12 cellular contexts compared by ENCODE assay signal in the genomic region with DNA sequence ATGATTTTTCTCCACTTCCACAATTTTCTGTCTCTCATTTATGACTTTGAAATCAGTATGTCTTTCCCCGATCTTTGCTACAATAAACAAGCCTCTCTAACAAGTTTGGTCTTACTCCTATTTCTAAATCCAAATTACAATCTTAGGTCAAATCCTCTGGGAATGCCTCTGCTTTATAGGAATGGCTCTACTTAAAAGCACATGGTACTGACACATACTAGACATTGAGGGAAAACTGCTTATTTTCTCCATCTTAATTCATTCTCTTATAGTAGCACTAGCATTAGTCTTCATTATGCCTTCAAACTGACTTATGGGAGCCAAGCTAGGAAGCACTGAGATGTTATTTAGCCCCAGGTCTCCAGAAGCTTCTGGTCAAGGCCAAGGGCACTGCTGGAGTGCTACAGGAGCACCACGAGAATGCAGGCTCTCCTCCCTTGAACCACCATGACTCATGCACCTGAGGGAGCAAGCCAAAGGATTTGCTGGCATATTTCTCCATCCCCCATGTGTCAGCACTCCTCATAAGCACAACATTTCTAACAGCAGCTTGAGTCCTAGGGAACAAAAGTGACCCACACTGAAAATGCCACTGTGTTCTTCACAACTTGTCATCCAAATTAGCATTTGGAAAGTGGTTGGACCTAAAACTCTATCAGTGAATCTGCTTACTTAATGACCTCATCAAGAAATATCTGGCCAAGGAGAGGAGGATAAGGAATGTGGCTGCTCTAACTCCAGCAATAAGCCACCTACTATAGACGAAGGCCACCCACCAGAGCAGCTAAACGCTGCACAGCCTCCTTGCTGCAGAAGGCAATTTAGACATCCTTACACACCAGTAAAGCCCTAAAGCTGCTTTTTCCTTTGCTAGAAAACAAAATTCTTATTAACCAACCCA.
DNase-seq lines count a peak whose midpoint lies in the region; ATAC-seq and TF ChIP-seq lines count a peak whose summit lies in the region.
"Had no signal": no experiment of that assay in that cellular context is flagged by ENCODE, and none has a peak within 500 bp of the region (broad histone marks: within the 10 kb centered on the region; RNA-seq: fewer than 3 reads in every experiment).

No MANE protein-coding gene starts in this region.

- TF ChIP-seq CTCF in gastroesophageal sphincter (IDR thresholded peaks at IDR 0.05) = no peak

- WGBS in gastroesophageal sphincter (ENCODE audit: low coverage in 1 of 2), 2 donors = 47 to 51% methylated on average over 3 of the region's 4 CpGs

- no peaks in the 10 kb centered on the region for H3K9me3 ChIP-seq in gastroesophageal sphincter
- H3K9me3 ChIP-seq: Caco-2, SJSA1 had no signal

- TF ChIP-seq POLR2A in gastroesophageal sphincter (IDR thresholded peaks at IDR 0.05) = no peak

- DNase-seq in GM04503 (ENCODE audit: low read depth) (peak; percentile 66), RPMI7951 (ENCODE audit: low read depth) (peak; percentile 4), fibroblast of gingiva (ENCODE audit: low read depth) (peak; percentile 51), pons (ENCODE audit: low spot score) (peak; percentile 24), iPS-NIHi11 (ENCODE audit: low spot score) (no peak)
- no peak for DNase-seq in stimulated activated CD4-positive, alpha-beta T cell treated with anti-CD3 and anti-CD28 coated beads, Interleukin-4, amount 100 ng/mL, for 24 hours
- DNase-seq: Caco-2; effector memory CD8-positive, alpha-beta T cell; stimulated activated CD4-positive, alpha-beta T cell treated with anti-CD3 and anti-CD28 coated beads, Interleukin-4, amount 100 ng/mL, for 4 hours had no signal

- H3K27ac ChIP-seq in gastroesophageal sphincter = no peak overlapping the region
- H3K27ac ChIP-seq: SJSA1 had no signal

- no peaks in the 10 kb centered on the region for H3K36me3 ChIP-seq in gastroesophageal sphincter
- H3K36me3 ChIP-seq: SJSA1 had no signal

- H3K27me3 ChIP-seq in gastroesophageal sphincter = no peaks in the 10 kb centered on the region
- H3K27me3 ChIP-seq: SJSA1 had no signal

- ATAC-seq in gastroesophageal sphincter (no peak), GM21381 (IDR thresholded peaks at IDR 0.05; ENCODE audit: unreplicated experiment) (no peak)
- ATAC-seq: effector memory CD8-positive, alpha-beta T cell had no signal

- no peak for TF ChIP-seq EP300 in gastroesophageal sphincter (IDR thresholded peaks at IDR 0.05)

- no peak overlapping the region for H3K4me3 ChIP-seq in gastroesophageal sphincter
- H3K4me3 ChIP-seq: SJSA1 had no signal

- no peaks in the 10 kb centered on the region for H3K4me1 ChIP-seq in gastroesophageal sphincter
- H3K4me1 ChIP-seq: Caco-2, SJSA1 had no signal

Comparison
In these comparisons a context has a peak if more than half of its experiments do, and no peak if none do; other contexts are left out.
1. DNase-seq: peak in GM04503 (single experiment), RPMI7951 (single experiment), fibroblast of gingiva (single experiment) and pons (single experiment); none in stimulated activated CD4-positive, alpha-beta T cell treated with anti-CD3 and anti-CD28 coated beads, Interleukin-4, amount 100 ng/mL, for 24 hours (single experiment) and iPS-NIHi11 (single experiment).